ENCODE assay signal across 10 cellular contexts in the genomic region with DNA sequence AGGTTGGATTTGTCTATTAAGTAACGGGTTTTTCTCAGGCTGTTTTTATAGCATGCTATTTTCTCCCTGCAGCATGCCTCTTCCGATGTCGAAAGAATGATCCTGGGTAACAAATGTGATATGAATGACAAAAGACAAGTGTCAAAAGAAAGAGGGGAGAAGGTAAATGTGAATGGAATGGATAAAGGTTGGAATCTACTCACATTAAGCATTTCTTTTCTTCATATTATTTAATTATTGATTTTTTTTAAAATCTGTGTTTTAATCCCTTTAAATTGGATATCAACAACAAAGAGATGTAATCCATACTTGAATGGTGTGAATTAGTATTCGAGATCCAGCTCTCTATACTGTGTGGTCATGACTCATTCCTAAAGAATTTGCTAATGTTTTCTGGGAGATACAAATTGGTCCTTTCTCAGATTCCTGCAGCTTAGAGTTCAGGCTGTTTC. TPM values are rescaled to one million over a fixed set of nuclear protein-coding genes. Genes with fewer than 3 reads are reported as not detected.
DNase-seq lines count a peak whose midpoint lies in the region; ATAC-seq and TF ChIP-seq lines count a peak whose summit lies in the region.
"Had no signal": no experiment of that assay in that cellular context is flagged by ENCODE, and none has a peak within 500 bp of the region (broad histone marks: within the 10 kb centered on the region; RNA-seq: fewer than 3 reads in every experiment).

No MANE protein-coding gene starts in this region.

- no peaks in the 10 kb centered on the region for H3K9me3 Mint-ChIP-seq in chondrocyte (ENCODE audit: low read depth)
- peaks cover 3% of the 10 kb centered on the region for H3K9me3 Mint-ChIP-seq in mesothelial cell of epicardium

- DNase-seq in Daoy (ENCODE audit: low read depth), result peak; percentile 57
- DNase-seq in LoVo (ENCODE audit: low spot score), result peak; percentile 46
- no peak for DNase-seq in chondrocyte (ENCODE audit: low spot score)
- DNase-seq in mesothelial cell of epicardium (ENCODE audit: low spot score in 2 of 2, unreplicated experiment in 2 of 2), result no peak
- DNase-seq in GM10266 (ENCODE audit: extremely low spot score), result no peak
- no peak for DNase-seq in OCI-M1 (lab: John Stamatoyannopoulos, UW)
- no peak for DNase-seq in activated CD8-positive, alpha-beta memory T cell treated with anti-CD3 and anti-CD28 coated beads for 24 hours
- DNase-seq: amygdala, NCI-H1694 treated with DMSO at 0.1 percent for 48 hours had no signal

- no peaks in the 10 kb centered on the region for H3K27me3 Mint-ChIP-seq in chondrocyte (ENCODE audit: low read depth)
- no peaks in the 10 kb centered on the region for H3K27me3 Mint-ChIP-seq in mesothelial cell of epicardium (ENCODE audit: low read depth)

- TF ChIP-seq CTCF in chondrocyte (IDR thresholded peaks at IDR 0.05), result no peak
- no peak for TF ChIP-seq CTCF in mesothelial cell of epicardium (IDR thresholded peaks at IDR 0.05; ENCODE audit: unreplicated experiment)
- TF ChIP-seq CTCF in GM10266 (IDR thresholded peaks at IDR 0.05; ENCODE audit: control insufficient read depth, insufficient read depth, low read depth, missing control alignments), result no peak

- no peak for ATAC-seq in GM18511 (IDR thresholded peaks at IDR 0.05; ENCODE audit: unreplicated experiment)

- H3K36me3 Mint-ChIP-seq in chondrocyte (ENCODE audit: low read depth) (peaks cover 14% of the 10 kb centered on the region), mesothelial cell of epicardium (peaks cover 16% of the 10 kb centered on the region)

- H3K4me3 Mint-ChIP-seq in chondrocyte (ENCODE audit: unreplicated experiment) (no peak overlapping the region), mesothelial cell of epicardium (no peak overlapping the region)

- H3K27ac Mint-ChIP-seq in chondrocyte (ENCODE audit: unreplicated experiment), result peak overlapping the region; percentile 93
- H3K27ac Mint-ChIP-seq in mesothelial cell of epicardium, result peak overlapping the region; percentile 88

- H3K4me1 Mint-ChIP-seq in chondrocyte (ENCODE audit: low read depth), result peaks cover 33% of the 10 kb centered on the region
- peaks cover 21% of the 10 kb centered on the region for H3K4me1 Mint-ChIP-seq in mesothelial cell of epicardium

RNA-seq across cellular contexts. Expression of a gene that starts 20.9 kb away (rescaled TPM):
- total RNA-seq in Daoy (2014; rRNA removed; shearing (Covaris generic)), result 7.8 and 8.1 TPM in 2 replicates
- 12.0 to 20.1 TPM (median 17.4 TPM) in 3 replicates for total RNA-seq in chondrocyte
- 19.7 to 22.0 TPM (median 21.9 TPM) in 3 replicates for total RNA-seq in mesothelial cell of epicardium

Comparison
In these comparisons a context has a peak if more than half of its experiments do, and no peak if none do; other contexts are left out.
1. DNase-seq: peak in Daoy (single experiment) and LoVo (single experiment); none in chondrocyte (single experiment), mesothelial cell of epicardium (0 of 2), GM10266 (single experiment), OCI-M1 (single experiment) and activated CD8-positive, alpha-beta memory T cell treated with anti-CD3 and anti-CD28 coated beads for 24 hours (single experiment).